ENCODE assay signal across 7 cellular contexts in genomic region chr19:45994989-45995714, GRCh38. TPM values are rescaled to one million over a fixed set of nuclear protein-coding genes. Genes with fewer than 3 reads are reported as not detected.
DNase-seq lines count a peak whose midpoint lies in the region; ATAC-seq, FAIRE-seq and TF ChIP-seq lines count a peak whose summit lies in the region.

A gene with protein sequence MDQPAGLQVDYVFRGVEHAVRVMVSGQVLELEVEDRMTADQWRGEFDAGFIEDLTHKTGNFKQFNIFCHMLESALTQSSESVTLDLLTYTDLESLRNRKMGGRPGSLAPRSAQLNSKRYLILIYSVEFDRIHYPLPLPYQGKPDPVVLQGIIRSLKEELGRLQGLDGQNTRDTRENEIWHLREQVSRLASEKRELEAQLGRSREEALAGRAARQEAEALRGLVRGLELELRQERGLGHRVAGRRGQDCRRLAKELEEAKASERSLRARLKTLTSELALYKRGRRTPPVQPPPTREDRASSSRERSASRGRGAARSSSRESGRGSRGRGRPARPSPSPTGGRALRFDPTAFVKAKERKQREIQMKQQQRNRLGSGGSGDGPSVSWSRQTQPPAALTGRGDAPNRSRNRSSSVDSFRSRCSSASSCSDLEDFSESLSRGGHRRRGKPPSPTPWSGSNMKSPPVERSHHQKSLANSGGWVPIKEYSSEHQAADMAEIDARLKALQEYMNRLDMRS (plus strand): TSS chr19:45995467. CDS start chr19:46003019, 7,552 bp downstream.

- ATAC-seq in GM18502 (IDR thresholded peaks at IDR 0.05; ENCODE audit: poor library complexity, unreplicated experiment) (peak; percentile 94), HG02943 (IDR thresholded peaks at IDR 0.05; ENCODE audit: low read depth, unreplicated experiment) (peak; percentile 98)

- TF ChIP-seq CTCF in astrocyte (IDR thresholded peaks at IDR 0.05; ENCODE audit: insufficient read depth, low read depth, low read length) (no peak), hepatocyte (IDR thresholded peaks at IDR 0.05; ENCODE audit: poor library complexity) (no peak)

- H3K4me1 ChIP-seq in astrocyte (ENCODE audit: insufficient read depth, low read length) (peaks cover 6% of the 10 kb centered on the region), hepatocyte (ENCODE audit: insufficient read depth) (peaks cover 1% of the 10 kb centered on the region)

- H3K27ac ChIP-seq in astrocyte (ENCODE audit: low read depth, low read length): peak within 1 kb of the TSS; percentile 66
- H3K27ac ChIP-seq in hepatocyte: no peak within 1 kb of the TSS

- no peaks in the 10 kb centered on the region for H3K9me2 ChIP-seq in hepatocyte (replicated peaks; ENCODE audit: insufficient read depth)

- H3K9me3 Mint-ChIP-seq in astrocyte (ENCODE audit: unreplicated experiment): no peaks in the 10 kb centered on the region

- H3K36me3 ChIP-seq in astrocyte (ENCODE audit: insufficient read depth, low read length): no peaks in the 10 kb centered on the region
- no peaks in the 10 kb centered on the region for H3K36me3 ChIP-seq in hepatocyte (replicated peaks; ENCODE audit: insufficient read depth, low read depth)

- peaks cover 6% of the 10 kb centered on the region for H3K36me3 Mint-ChIP-seq in astrocyte (ENCODE audit: low read depth, unreplicated experiment)

- H3K27me3 ChIP-seq in astrocyte (ENCODE audit: insufficient read depth, low read length): no peaks in the 10 kb centered on the region
- H3K27me3 ChIP-seq in hepatocyte: peaks cover 4% of the 10 kb centered on the region

- DNase-seq in NCI-H187 treated with DMSO at 0.1 percent for 48 hours (lab: John Stamatoyannopoulos, UW) (peak; percentile 99), astrocyte (ENCODE audit: low read depth) (peak; percentile 98), hepatocyte (ENCODE audit: low spot score) (peak; percentile 98), renal cortical epithelial cell (ENCODE audit: low read depth) (peak; percentile 99)

- no peak within 1 kb of the TSS for H3K27ac Mint-ChIP-seq in astrocyte (ENCODE audit: unreplicated experiment)

- no peaks in the 10 kb centered on the region for H3K9me3 ChIP-seq in astrocyte (ENCODE audit: insufficient read depth, low read depth, low read length)
- no peaks in the 10 kb centered on the region for H3K9me3 ChIP-seq in hepatocyte (ENCODE audit: low read depth)

- peaks cover 28% of the 10 kb centered on the region for H4K20me1 ChIP-seq in astrocyte (ENCODE audit: insufficient read depth, low read length)
- no peaks in the 10 kb centered on the region for H4K20me1 ChIP-seq in hepatocyte (ENCODE audit: insufficient read depth, poor library complexity, severe bottlenecking)

- H3K9ac ChIP-seq in astrocyte (ENCODE audit: low read length): peak within 1 kb of the TSS; percentile 96

- H3K79me2 ChIP-seq in astrocyte (ENCODE audit: insufficient read depth, low read length) (peaks cover 20% of the 10 kb centered on the region), hepatocyte (no peaks in the 10 kb centered on the region)

- peak; percentile 86 for FAIRE-seq in astrocyte (lab: Jason Lieb, UNC)

- H3K4me2 ChIP-seq in astrocyte (ENCODE audit: low read length) (peak within 1 kb of the TSS; percentile 89), hepatocyte (peak within 1 kb of the TSS; percentile 84)

- peaks cover 14% of the 10 kb centered on the region for H3K4me1 Mint-ChIP-seq in astrocyte (ENCODE audit: low read depth, unreplicated experiment)

- peak within 1 kb of the TSS; percentile 98 for H3K4me3 ChIP-seq in astrocyte (ENCODE audit: insufficient read depth, low read depth, low read length)
- peak within 1 kb of the TSS; percentile 43 for H3K4me3 ChIP-seq in hepatocyte

- peak within 1 kb of the TSS; percentile 75 for H2AFZ ChIP-seq in astrocyte (ENCODE audit: low read depth, low read length)
- H2AFZ ChIP-seq in hepatocyte: peak within 1 kb of the TSS; percentile 71

- under 1% methylated on average over 34 of the region's 34 CpGs for WGBS in hepatocyte (ENCODE audit: low lambda C conversion rate, missing lambda C conversion rate)

- H3K27me3 Mint-ChIP-seq in astrocyte (ENCODE audit: low read depth, unreplicated experiment): peaks cover 4% of the 10 kb centered on the region

- intact Hi-C loops in T-helper 2 cell treated with Interferon-gamma antibody and Interleukin-4, amounts not matched to agents 100 ng/mL and 5 ng/mL, for 36 hours (cut with micrococcal nuclease): loop anchor here (1.0 to 5.0 kb wide), 5 partner anchors 21 to 132 kb away; partner anchors contain the start of genes IRF2BP1 and SYMPK

- no peak within 1 kb of the TSS for H3K4me3 Mint-ChIP-seq in astrocyte (ENCODE audit: unreplicated experiment)

RNA-seq across cellular contexts. Expression of the gene that starts here (rescaled TPM):
- total RNA-seq in T-helper 2 cell treated with Interferon-gamma antibody and Interleukin-4, amounts not matched to agents 100 ng/mL and 5 ng/mL, for 36 hours: 22.8 and 26.8 TPM in 2 replicates
- total RNA-seq in astrocyte (6.6 and 6.7 TPM in 2 replicates), hepatocyte (3.6 and 4.5 TPM in 2 replicates), renal cortical epithelial cell (6.1 and 7.5 TPM in 2 replicates)
- polyA plus RNA-seq in hepatocyte: 7.3 and 9.8 TPM in 2 replicates
